In the genomic region with DNA sequence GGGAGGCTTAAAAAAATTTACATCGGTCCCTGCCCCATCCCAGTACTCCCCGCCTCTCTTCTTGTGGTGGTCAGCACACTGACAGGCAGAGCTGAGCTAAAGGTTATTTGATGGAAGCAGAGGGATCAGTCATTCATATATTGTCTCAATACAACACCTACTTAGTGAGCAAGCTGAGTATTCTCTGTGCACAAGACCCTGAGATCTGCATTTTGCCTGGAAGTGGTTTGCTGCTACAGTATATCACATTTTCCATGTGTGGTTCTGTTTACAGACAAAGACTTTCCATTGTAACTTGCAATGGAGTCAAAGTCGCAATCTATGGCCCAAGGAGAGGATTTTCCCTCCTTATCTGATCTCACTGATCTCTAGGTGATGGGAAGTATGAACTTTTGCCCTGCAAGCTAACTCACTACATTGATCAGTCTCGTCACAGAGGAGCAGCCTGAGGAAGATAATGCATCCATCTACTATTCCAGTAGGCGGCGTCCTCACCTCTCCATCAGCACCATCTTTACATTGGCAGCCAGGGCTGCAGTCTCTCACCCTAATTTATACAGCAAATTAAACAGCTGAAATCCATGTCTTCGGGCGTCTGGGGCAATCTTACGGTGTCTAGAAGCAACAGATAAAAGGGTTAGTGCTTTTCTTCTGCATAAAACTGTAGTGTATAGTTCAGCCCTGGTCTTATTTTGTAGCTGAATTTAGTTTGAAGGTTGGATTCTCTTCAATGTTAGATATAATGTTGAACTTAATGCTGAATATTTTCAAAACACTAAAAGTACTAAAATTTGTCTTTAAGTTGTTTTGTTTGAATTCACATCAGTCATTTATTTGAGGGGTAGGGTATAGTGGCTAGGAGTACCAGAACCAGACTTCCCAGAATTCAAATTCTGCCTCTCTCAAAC, we compare ENCODE assay signal across 8 cellular contexts. TPM values are rescaled to one million over a fixed set of nuclear protein-coding genes. Genes with fewer than 3 reads are reported as not detected.
DNase-seq lines count a peak whose midpoint lies in the region; ATAC-seq and TF ChIP-seq lines count a peak whose summit lies in the region.

No MANE protein-coding gene starts in this region.

- no peaks in the 10 kb centered on the region for H3K27me3 ChIP-seq in ascending aorta

- TF ChIP-seq POLR2A in NB4 (IDR thresholded peaks at IDR 0.05; ENCODE audit: extremely low read depth, insufficient read length), result no peak

- peaks cover 3 to 4% of the 10 kb centered on the region in 2 donors for H3K4me1 ChIP-seq in ascending aorta

- no peaks in the 10 kb centered on the region for H3K36me3 ChIP-seq in ascending aorta

- TF ChIP-seq CTCF in NB4 (IDR thresholded peaks at IDR 0.05; ENCODE audit: low read depth, low read length) (peak; percentile 88), ascending aorta (IDR thresholded peaks at IDR 0.05) (peak; percentile 56 to 77 (median 68))

- intact Hi-C loops in ascending aorta (cut with DNase I), result no loop called here

- no peak overlapping the region for H3K27ac ChIP-seq in ascending aorta

- no peak overlapping the region for H3K4me3 ChIP-seq in NB4 (ENCODE audit: low read depth, low read length)
- no peak overlapping the region for H3K4me3 ChIP-seq in ascending aorta

- ATAC-seq in HG02610 (IDR thresholded peaks at IDR 0.05; ENCODE audit: unreplicated experiment), result peak; percentile 61

- peak; percentile 77 for DNase-seq in activated CD8-positive, alpha-beta memory T cell treated with anti-CD3 and anti-CD28 coated beads for 24 hours
- DNase-seq in activated CD8-positive, alpha-beta memory T cell treated with anti-CD3 and anti-CD28 coated beads, Interleukin-2, amount 50 U/mL, for 48 hours, result no peak
- DNase-seq in NB4 (ENCODE audit: low read depth) (peak; percentile 79), SW480 (ENCODE audit: low spot score) (peak; percentile 80), ascending aorta (ENCODE audit: low spot score in 2 of 2) (peak in 1 of 2 donors; percentile 78), iris pigment epithelial cell (ENCODE audit: low read depth) (peak; percentile 67)
- DNase-seq in stimulated activated CD4-positive, alpha-beta T cell treated with anti-CD3 and anti-CD28 coated beads, Interleukin-4, amount 100 ng/mL, for 1 hour, result peak; percentile 52

- H3K9me3 ChIP-seq in ascending aorta, result no peaks in the 10 kb centered on the region

RNA-seq across cellular contexts. Expression of gene TRAF5, which starts 3.2 kb away (rescaled TPM):
- 3.9 TPM for total RNA-seq in ascending aorta
